ENCODE assay signal across 19 cellular contexts in genomic region chr1:39562886-39563285, GRCh38.
"Had no signal": no experiment of that assay in that cellular context is flagged by ENCODE, and none has a peak within 500 bp of the region (broad histone marks: within the 10 kb centered on the region; RNA-seq: fewer than 3 reads in every experiment).

No MANE protein-coding gene starts in this region.

- H3K27ac ChIP-seq: left ventricle myocardium inferior, prostate gland, SJSA1, spleen, upper lobe of right lung had no signal

- DNase-seq: activated B cell treated with CpG ODN at 0.5 μM for 24 hours; activated CD4-positive, alpha-beta T cell treated with anti-CD3 and anti-CD28 coated beads, Interleukin-2, amount 10 ng/mL, durations not matched to agents 7 days and 5 days; activated CD8-positive, alpha-beta memory T cell treated with anti-CD3 and anti-CD28 coated beads, Interleukin-2, amount 50 U/mL, for 48 hours; activated naive CD8-positive, alpha-beta T cell treated with anti-CD3 and anti-CD28 coated beads, Interleukin-2, amount 10 ng/mL, durations not matched to agents 7 days and 5 days; erythroblast; foreskin fibroblast; kidney glomerular epithelial cell; left ventricle myocardium inferior; naive thymus-derived CD4-positive, alpha-beta T cell; spleen; stimulated activated CD4-positive, alpha-beta T cell treated with anti-CD3 and anti-CD28 coated beads, Interleukin-4, amount 100 ng/mL, for 1 hour; stimulated activated naive CD4-positive, alpha-beta T cell; substantia nigra; T1000; thyroid gland; upper lobe of right lung had no signal

- H3K9me3 ChIP-seq: left ventricle myocardium inferior, prostate gland, SJSA1, spleen, thyroid gland, upper lobe of right lung had no signal

- H3K9me3 Mint-ChIP-seq: activated B cell treated with CpG ODN at 0.5 μM for 24 hours; activated CD4-positive, alpha-beta T cell treated with anti-CD3 and anti-CD28 coated beads, Interleukin-2, amount 10 ng/mL, durations not matched to agents 7 days and 5 days; activated naive CD8-positive, alpha-beta T cell treated with anti-CD3 and anti-CD28 coated beads, Interleukin-2, amount 10 ng/mL, durations not matched to agents 7 days and 5 days; activated T-helper 1 cell treated with anti-CD3 and anti-CD28 coated beads, Interleukin-12 subunit alpha, Interleukin-12 subunit beta, Interleukin-2, Interleukin-4 antibody, amounts not matched to agents 30 ng/mL and 10 ng/mL and 1 ng/mL, durations not matched to agents 14 hours and 24 hours and 36 hours; naive thymus-derived CD4-positive, alpha-beta T cell had no signal

- H3K27ac Mint-ChIP-seq: activated B cell treated with CpG ODN at 0.5 μM for 24 hours; activated CD4-positive, alpha-beta T cell treated with anti-CD3 and anti-CD28 coated beads, Interleukin-2, amount 10 ng/mL, durations not matched to agents 7 days and 5 days; activated naive CD8-positive, alpha-beta T cell treated with anti-CD3 and anti-CD28 coated beads, Interleukin-2, amount 10 ng/mL, durations not matched to agents 7 days and 5 days had no signal

- H3K4me1 ChIP-seq: prostate gland, SJSA1, upper lobe of right lung had no signal

- H3K4me3 ChIP-seq: left ventricle myocardium inferior, prostate gland, SJSA1, spleen, thyroid gland, upper lobe of right lung had no signal

- H3K27me3 Mint-ChIP-seq: activated B cell treated with CpG ODN at 0.5 μM for 24 hours; activated CD4-positive, alpha-beta T cell treated with anti-CD3 and anti-CD28 coated beads, Interleukin-2, amount 10 ng/mL, durations not matched to agents 7 days and 5 days; activated naive CD8-positive, alpha-beta T cell treated with anti-CD3 and anti-CD28 coated beads, Interleukin-2, amount 10 ng/mL, durations not matched to agents 7 days and 5 days; naive thymus-derived CD4-positive, alpha-beta T cell had no signal

- H3K4me3 Mint-ChIP-seq: activated B cell treated with CpG ODN at 0.5 μM for 24 hours; activated CD4-positive, alpha-beta T cell treated with anti-CD3 and anti-CD28 coated beads, Interleukin-2, amount 10 ng/mL, durations not matched to agents 7 days and 5 days; activated naive CD8-positive, alpha-beta T cell treated with anti-CD3 and anti-CD28 coated beads, Interleukin-2, amount 10 ng/mL, durations not matched to agents 7 days and 5 days; activated T-helper 1 cell treated with anti-CD3 and anti-CD28 coated beads, Interleukin-12 subunit alpha, Interleukin-12 subunit beta, Interleukin-2, Interleukin-4 antibody, amounts not matched to agents 30 ng/mL and 10 ng/mL and 1 ng/mL, durations not matched to agents 14 hours and 24 hours and 36 hours; naive thymus-derived CD4-positive, alpha-beta T cell had no signal

- H3K27me3 ChIP-seq: SJSA1, spleen, thyroid gland, upper lobe of right lung had no signal
